In the genomic region with DNA sequence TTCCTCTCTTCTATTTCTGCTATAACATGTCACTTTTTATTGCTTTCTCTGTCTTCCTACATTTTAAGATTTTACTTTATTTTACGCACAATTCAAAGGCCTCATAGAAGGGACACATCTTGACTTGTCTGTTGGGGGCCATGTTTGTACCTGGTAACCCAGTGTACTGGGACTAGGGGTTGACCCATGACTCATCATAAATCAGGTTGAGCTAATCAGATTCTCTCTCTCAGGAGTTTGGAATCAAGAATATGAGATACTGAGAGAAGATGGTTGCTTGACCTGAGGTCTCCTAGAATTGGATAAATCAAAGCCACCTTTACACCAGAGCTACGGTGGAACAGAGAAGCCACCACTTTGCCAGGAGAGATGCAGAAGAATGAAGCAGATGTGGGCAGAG, we compare ENCODE assay signal across 1 cellular context.
TF ChIP-seq lines count a peak whose summit lies in the region.

No MANE protein-coding gene starts in this region.

TF ChIP-seq in IMR-90, 13 proteins besides CTCF, POLR2A, EP300 and RAD21:
- no peak for TF ChIP-seq MAZ (IDR thresholded peaks at IDR 0.05; ENCODE audit: borderline replicate concordance, low read depth, low read length)
- TF ChIP-seq FOS (IDR thresholded peaks at IDR 0.05; ENCODE audit: low read depth, low read length), result no peak
- TF ChIP-seq ELK1 (IDR thresholded peaks at IDR 0.05; ENCODE audit: borderline replicate concordance, low read depth, low read length), result no peak
- peak; percentile 52 for TF ChIP-seq NFE2L2 (IDR thresholded peaks at IDR 0.05; ENCODE audit: low read depth, low read length)
TF ChIP-seq in IMR-90: peak in this region for 1.
